In the genomic region with DNA sequence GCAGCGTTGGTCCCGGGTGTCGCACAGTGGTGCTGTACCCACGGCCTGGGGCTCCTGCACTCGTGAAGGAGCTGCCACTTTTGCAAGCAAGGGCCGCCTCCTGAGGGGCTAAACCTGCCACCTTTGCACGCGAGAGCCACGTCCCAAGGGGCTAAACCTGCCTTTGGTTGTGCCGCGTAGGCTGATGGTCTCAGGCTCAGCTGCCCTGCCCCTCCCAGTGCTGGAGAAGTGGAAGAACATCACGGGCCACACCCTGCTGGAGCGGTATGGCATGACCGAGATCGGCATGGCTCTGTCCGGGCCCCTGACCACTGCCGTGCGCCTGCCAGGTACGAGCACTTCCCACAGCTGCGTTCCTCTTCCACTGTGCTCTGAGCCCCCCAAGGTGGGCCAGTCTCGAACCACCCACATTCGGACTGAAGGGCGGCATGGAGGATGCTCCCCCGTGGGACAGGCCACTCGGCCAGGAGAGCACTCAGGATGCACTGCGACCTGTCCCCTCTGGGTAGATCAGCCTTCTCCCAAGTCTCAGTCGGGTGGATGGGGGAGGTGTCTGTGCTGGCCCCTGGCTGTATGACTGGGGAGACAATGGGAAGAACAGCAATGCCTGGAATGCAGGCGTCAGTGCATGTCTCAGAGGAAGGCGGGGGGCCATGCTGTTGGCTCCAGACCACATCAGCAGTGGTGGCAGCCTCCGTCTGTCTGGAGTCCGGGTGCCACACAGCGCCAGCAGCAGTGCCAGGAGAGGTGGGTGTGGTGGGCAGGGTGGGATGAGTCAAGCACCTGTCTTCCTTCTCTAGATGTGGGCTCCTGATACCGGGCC, we compare ENCODE assay signal across 9 cellular contexts. TPM values are rescaled to one million over a fixed set of nuclear protein-coding genes. Genes with fewer than 3 reads are reported as not detected.
DNase-seq lines count a peak whose midpoint lies in the region; ATAC-seq, FAIRE-seq and TF ChIP-seq lines count a peak whose summit lies in the region.
"Had no signal": no experiment of that assay in that cellular context is flagged by ENCODE, and none has a peak within 500 bp of the region (broad histone marks: within the 10 kb centered on the region; RNA-seq: fewer than 3 reads in every experiment).

No MANE protein-coding gene starts in this region.

- FAIRE-seq in HepG2 (lab: Jason Lieb, UNC) = no peak

- in situ Hi-C loops in HepG2 (cut with HindIII; ENCODE audit: extremely low pct_ligation_motif_present, low pct_unique_long_range_greater_than_20kb) = no loop called here

- DNase-seq in A172 (ENCODE audit: low spot score) (peak; percentile 95), HFFc6 (peak; percentile 18), HepG2 (ENCODE audit: low spot score) (no peak), MCF 10A (ENCODE audit: unreplicated experiment) (no peak), NCI-H2081 treated with DMSO at 0.1 percent for 48 hours (lab: John Stamatoyannopoulos, UW) (no peak)
- DNase-seq in activated T-helper 1 cell treated with anti-CD3 and anti-CD28 coated beads, Interleukin-12 subunit alpha, Interleukin-12 subunit beta, Interleukin-2, Interleukin-4 antibody, amounts not matched to agents 30 ng/mL and 10 ng/mL and 1 ng/mL, durations not matched to agents 14 hours and 24 hours and 36 hours (ENCODE audit: low spot score) = no peak
- no peak for DNase-seq in activated CD4-positive, CD25-positive, alpha-beta regulatory T cell (lab: John Stamatoyannopoulos, UW)
- DNase-seq in stimulated activated CD4-positive, alpha-beta T cell treated with anti-CD3 and anti-CD28 coated beads, Interleukin-12 subunit alpha, Interleukin-12 subunit beta, amount 100 ng/mL, for 4 hours = no peak
- DNase-seq: NCI-H1694 treated with DMSO at 0.1 percent for 48 hours had no signal

- no peaks in the 10 kb centered on the region for H3K79me2 ChIP-seq in HepG2 (ENCODE audit: insufficient read depth, low read length)

- H3K9ac ChIP-seq in HepG2 (ENCODE audit: insufficient read depth, low read depth, low read length) = no peak overlapping the region

- TF ChIP-seq EP300 in HepG2 (IDR thresholded peaks at IDR 0.05; ENCODE audit: low read depth in 2 of 2, low read length in 2 of 2) (no peak), HepG2 (CRISPR knock-in tag; IDR thresholded peaks at IDR 0.05; ENCODE audit: borderline replicate concordance) (no peak)

- ATAC-seq in HepG2 = no peak

- H3K4me3 ChIP-seq in HepG2 (replicated peaks in 1 of 3; ENCODE audit: insufficient read depth in 1 of 3, low read depth in 2 of 3, low read length in 3 of 3) = no peak overlapping the region

- H3K27me3 Mint-ChIP-seq in HFFc6 (ENCODE audit: insufficient read depth) (peaks cover 2% of the 10 kb centered on the region; the same call in 1 of the 2 replicates), MCF 10A (ENCODE audit: insufficient read depth, unreplicated experiment) (no peaks in the 10 kb centered on the region)
- peaks cover 2% of the 10 kb centered on the region for H3K27me3 Mint-ChIP-seq in activated T-helper 1 cell treated with anti-CD3 and anti-CD28 coated beads, Interleukin-12 subunit alpha, Interleukin-12 subunit beta, Interleukin-2, Interleukin-4 antibody, amounts not matched to agents 30 ng/mL and 10 ng/mL and 1 ng/mL, durations not matched to agents 14 hours and 24 hours and 36 hours (ENCODE audit: insufficient read depth)

- H3K4me1 ChIP-seq in HepG2 (ENCODE audit: insufficient read depth, low read length) = peaks cover 12% of the 10 kb centered on the region

- no peaks in the 10 kb centered on the region for H3K9me3 ChIP-seq in HepG2 (ENCODE audit: low read length)

- H3K36me3 ChIP-seq in HepG2 (replicated peaks in 1 of 2; ENCODE audit: control insufficient read depth in 1 of 2, insufficient read depth in 2 of 2, low read length in 2 of 2) = peaks cover 36 to 71% of the 10 kb centered on the region in 2 experiments

- no peak for TF ChIP-seq POLR2A in HepG2 (IDR thresholded peaks at IDR 0.05; ENCODE audit: insufficient read depth in 1 of 2, low read depth in 2 of 2, low read length in 2 of 2)

- CTCF ChIA-PET in HepG2 (lab: Yijun Ruan, JAX; ENCODE audit: low intra/inter-chr PET ratio, low total read pairs) (no interaction called here), MCF 10A (lab: Yijun Ruan, JAX) (interaction anchor here (0.6 kb wide), 1 partner anchor 1474 kb away, joined by 4 read pairs; no protein-coding TSS in a partner anchor)

- BruUV-seq in HepG2 (replicated peaks; lab: Mats Ljungman, UMichigan) (no TSS peak), MCF 10A (replicated peaks; lab: Mats Ljungman, UMichigan) (no TSS peak)

- POLR2A ChIA-PET in HepG2 (lab: Yijun Ruan, JAX) = no interaction called here
- POLR2A ChIA-PET in MCF 10A (lab: Yijun Ruan, JAX) = no interaction called here

- no peaks in the 10 kb centered on the region; the same call in 1 of the 2 replicates for H4K20me1 ChIP-seq in HepG2 (ENCODE audit: insufficient read depth, low read length)

- no peaks in the 10 kb centered on the region for H3K27me3 ChIP-seq in HepG2 (ENCODE audit: control insufficient read depth in 1 of 2, insufficient read depth in 2 of 2, low read length in 2 of 2)

- TF ChIP-seq CTCF in HFFc6 (IDR thresholded peaks at IDR 0.05) = no peak
- TF ChIP-seq CTCF in HepG2 (CRISPR knock-in tag; IDR thresholded peaks at IDR 0.05) = no peak
- no peak for TF ChIP-seq CTCF in MCF 10A (IDR thresholded peaks at IDR 0.05; ENCODE audit: unreplicated experiment)

- H3K36me3 Mint-ChIP-seq in HFFc6 (ENCODE audit: low read depth) = peaks cover 10% of the 10 kb centered on the region; the same call in 1 of the 2 replicates
- H3K36me3 Mint-ChIP-seq in activated T-helper 1 cell treated with anti-CD3 and anti-CD28 coated beads, Interleukin-12 subunit alpha, Interleukin-12 subunit beta, Interleukin-2, Interleukin-4 antibody, amounts not matched to agents 30 ng/mL and 10 ng/mL and 1 ng/mL, durations not matched to agents 14 hours and 24 hours and 36 hours (ENCODE audit: low read depth) = peaks cover 38% of the 10 kb centered on the region
- H3K36me3 Mint-ChIP-seq in MCF 10A (ENCODE audit: insufficient read depth, unreplicated experiment) = peaks cover 28% of the 10 kb centered on the region

- H3K27ac Mint-ChIP-seq in HFFc6 (no peak overlapping the region), MCF 10A (ENCODE audit: low read depth, unreplicated experiment) (no peak overlapping the region)
- peak overlapping the region; percentile 90 for H3K27ac Mint-ChIP-seq in activated T-helper 1 cell treated with anti-CD3 and anti-CD28 coated beads, Interleukin-12 subunit alpha, Interleukin-12 subunit beta, Interleukin-2, Interleukin-4 antibody, amounts not matched to agents 30 ng/mL and 10 ng/mL and 1 ng/mL, durations not matched to agents 14 hours and 24 hours and 36 hours

- no peak for TF ChIP-seq RAD21 in HepG2 (CRISPR knock-in tag; IDR thresholded peaks at IDR 0.05)

- H3K9me3 Mint-ChIP-seq in HFFc6 (no peaks in the 10 kb centered on the region), MCF 10A (ENCODE audit: unreplicated experiment) (no peaks in the 10 kb centered on the region)
- no peaks in the 10 kb centered on the region for H3K9me3 Mint-ChIP-seq in activated T-helper 1 cell treated with anti-CD3 and anti-CD28 coated beads, Interleukin-12 subunit alpha, Interleukin-12 subunit beta, Interleukin-2, Interleukin-4 antibody, amounts not matched to agents 30 ng/mL and 10 ng/mL and 1 ng/mL, durations not matched to agents 14 hours and 24 hours and 36 hours

- H3K4me3 Mint-ChIP-seq in HFFc6 (no peak overlapping the region), MCF 10A (ENCODE audit: unreplicated experiment) (no peak overlapping the region)
- H3K4me3 Mint-ChIP-seq in activated T-helper 1 cell treated with anti-CD3 and anti-CD28 coated beads, Interleukin-12 subunit alpha, Interleukin-12 subunit beta, Interleukin-2, Interleukin-4 antibody, amounts not matched to agents 30 ng/mL and 10 ng/mL and 1 ng/mL, durations not matched to agents 14 hours and 24 hours and 36 hours = peak overlapping the region; percentile 79

- intact Hi-C loops in activated T-helper 1 cell treated with anti-CD3 and anti-CD28 coated beads, Interleukin-12 subunit alpha, Interleukin-12 subunit beta, Interleukin-2, Interleukin-4 antibody, amounts not matched to agents 30 ng/mL and 10 ng/mL and 1 ng/mL, durations not matched to agents 14 hours and 24 hours and 36 hours (cut with micrococcal nuclease) = no loop called here
- intact Hi-C loops in HepG2 (cut with micrococcal nuclease; ENCODE audit: unreplicated experiment) = no loop called here
- intact Hi-C loops in MCF 10A (cut with micrococcal nuclease) = no loop called here

- H2AFZ ChIP-seq in HepG2 (ENCODE audit: low read length) = no peak overlapping the region

- H3K4me1 Mint-ChIP-seq in HFFc6 (ENCODE audit: low read depth) (peaks cover 12% of the 10 kb centered on the region; the same call in 1 of the 2 replicates), MCF 10A (ENCODE audit: insufficient read depth, unreplicated experiment) (peaks cover 8% of the 10 kb centered on the region)
- H3K4me1 Mint-ChIP-seq in activated T-helper 1 cell treated with anti-CD3 and anti-CD28 coated beads, Interleukin-12 subunit alpha, Interleukin-12 subunit beta, Interleukin-2, Interleukin-4 antibody, amounts not matched to agents 30 ng/mL and 10 ng/mL and 1 ng/mL, durations not matched to agents 14 hours and 24 hours and 36 hours (ENCODE audit: low read depth) = peaks cover 29% of the 10 kb centered on the region

- H3K27ac ChIP-seq in HepG2 (ENCODE audit: extremely low read length, insufficient read depth, low read length) = no peak overlapping the region

- H3K4me2 ChIP-seq in HepG2 (ENCODE audit: low read depth, low read length) = no peak overlapping the region

- WGBS in HepG2 (ENCODE audit: low lambda C conversion rate) = 92% methylated on average over 24 of the region's 33 CpGs

RNA-seq across cellular contexts. Expression of a gene that starts 20.7 kb away (rescaled TPM):
- total RNA-seq in A172 (2014; rRNA removed; shearing (Covaris generic)) = 49.0 and 52.4 TPM in 2 replicates
- 10 to 100 TPM; 18.4 to 24.2 (median 21.2) TPM for total RNA-seq in HFFc6 (2021; fragmentation: NEBNext Ultra II Directional; extraction: Animal tissue kit (Norgen Biotek cat#: 25700))
- total RNA-seq in activated T-helper 1 cell treated with anti-CD3 and anti-CD28 coated beads, Interleukin-12 subunit alpha, Interleukin-12 subunit beta, Interleukin-2, Interleukin-4 antibody, amounts not matched to agents 30 ng/mL and 10 ng/mL and 1 ng/mL, durations not matched to agents 14 hours and 24 hours and 36 hours = 37.0 and 39.0 TPM in 2 replicates
- total RNA-seq in HepG2 (2016; rRNA removed; fragmentation: Illumina TruSeq; extraction: Trizol) (23.5 and 30.6 TPM in 2 replicates), MCF 10A (2022) (39.2 and 43.7 TPM in 2 replicates)
- total RNA-seq in HepG2 (2016; cell fraction: cytosol; rRNA removed; fragmentation: Illumina TruSeq; extraction: Trizol; ENCODE audit: low read depth) = 13.8 and 14.5 TPM in 2 replicates
- total RNA-seq in HepG2 (2016; cell fraction: insoluble cytoplasmic fraction; rRNA removed; fragmentation: Illumina TruSeq; extraction: Trizol) = 22.1 and 29.1 TPM in 2 replicates
- total RNA-seq in HepG2 (2016; cell fraction: membrane; rRNA removed; fragmentation: Illumina TruSeq; extraction: Trizol) = 23.0 and 24.3 TPM in 2 replicates
- 19.3 and 21.6 TPM in 2 replicates for total RNA-seq in HepG2 (2016; cell fraction: nucleus; rRNA removed; fragmentation: Illumina TruSeq; extraction: Trizol)
- 14.9 and 16.5 TPM in 2 replicates for polyA plus RNA-seq in HepG2 (2011; rRNA removed)
- polyA plus RNA-seq in HepG2 (2011; cell fraction: cytosol; rRNA removed) = 11.3 and 15.5 TPM in 2 replicates
- polyA plus RNA-seq in HepG2 (2011; cell fraction: nucleus; rRNA removed) = 31.3 and 34.0 TPM in 2 replicates
- 16.6 and 17.2 TPM in 2 replicates for polyA plus RNA-seq in HepG2 (2012)
- polyA plus RNA-seq in HepG2 (2016; cell fraction: cytosol; fragmentation: Illumina TruSeq; extraction: Trizol; ENCODE audit: low read depth) = 6.9 and 9.7 TPM in 2 replicates
- polyA plus RNA-seq in HepG2 (2016; cell fraction: insoluble cytoplasmic fraction; fragmentation: Illumina TruSeq; extraction: Trizol; ENCODE audit: low read depth) = 21.8 and 22.0 TPM in 2 replicates
- polyA plus RNA-seq in HepG2 (2016; cell fraction: membrane; fragmentation: Illumina TruSeq; extraction: Trizol; ENCODE audit: low read depth) = 11.2 and 13.0 TPM in 2 replicates
- 37.2 and 38.9 TPM in 2 replicates for polyA plus RNA-seq in HepG2 (2016; cell fraction: nucleus; fragmentation: Illumina TruSeq; extraction: Trizol; ENCODE audit: insufficient read depth, low read depth)
- 46.7 and 47.0 TPM in 2 replicates for polyA minus RNA-seq in HepG2 (2011; rRNA and poly(A)+ RNA removed; ENCODE audit: low replicate concordance)
- 22.4 and 32.0 TPM in 2 replicates for polyA minus RNA-seq in HepG2 (2011; cell fraction: cytosol; rRNA and poly(A)+ RNA removed)
- 35.9 and 36.8 TPM in 2 replicates for polyA minus RNA-seq in HepG2 (2011; cell fraction: nucleus; rRNA and poly(A)+ RNA removed)

RNA-seq across cellular contexts. Expression of a gene that starts 57.2 kb away (rescaled TPM):
- total RNA-seq in A172 (2014; rRNA removed; shearing (Covaris generic)) = not detected in 2 replicates
- total RNA-seq in HFFc6 (2021; fragmentation: NEBNext Ultra II Directional; extraction: Animal tissue kit (Norgen Biotek cat#: 25700)) = under 1 TPM in 2 of 6 experiments, not detected in 4; 0.05 to 0.07 TPM
- total RNA-seq in activated T-helper 1 cell treated with anti-CD3 and anti-CD28 coated beads, Interleukin-12 subunit alpha, Interleukin-12 subunit beta, Interleukin-2, Interleukin-4 antibody, amounts not matched to agents 30 ng/mL and 10 ng/mL and 1 ng/mL, durations not matched to agents 14 hours and 24 hours and 36 hours = not detected in 2 replicates
- total RNA-seq in HepG2 (2016; rRNA removed; fragmentation: Illumina TruSeq; extraction: Trizol) = 1.4 and 2.2 TPM in 2 replicates
- total RNA-seq in HepG2 (2016; cell fraction: cytosol; rRNA removed; fragmentation: Illumina TruSeq; extraction: Trizol; ENCODE audit: low read depth) = 2.8 and 2.9 TPM in 2 replicates
- total RNA-seq in HepG2 (2016; cell fraction: insoluble cytoplasmic fraction; rRNA removed; fragmentation: Illumina TruSeq; extraction: Trizol) = 1.4 and 2.2 TPM in 2 replicates
- 3.6 and 3.7 TPM in 2 replicates for total RNA-seq in HepG2 (2016; cell fraction: membrane; rRNA removed; fragmentation: Illumina TruSeq; extraction: Trizol)
- total RNA-seq in HepG2 (2016; cell fraction: nucleus; rRNA removed; fragmentation: Illumina TruSeq; extraction: Trizol) = 1.6 and 1.8 TPM in 2 replicates
- 0.69 and 0.74 TPM in 2 replicates for polyA plus RNA-seq in HepG2 (2011; rRNA removed)
- polyA plus RNA-seq in HepG2 (2011; cell fraction: cytosol; rRNA removed) = 0.37 and 1.2 TPM in 2 replicates
- 1.6 and 2.1 TPM in 2 replicates for polyA plus RNA-seq in HepG2 (2011; cell fraction: nucleus; rRNA removed)
- 0.61 and 0.90 TPM in 2 replicates for polyA plus RNA-seq in HepG2 (2012)
- polyA plus RNA-seq in HepG2 (2016; cell fraction: cytosol; fragmentation: Illumina TruSeq; extraction: Trizol; ENCODE audit: low read depth) = 3.5 and 3.8 TPM in 2 replicates
- 1.7 and 2.3 TPM in 2 replicates for polyA plus RNA-seq in HepG2 (2016; cell fraction: insoluble cytoplasmic fraction; fragmentation: Illumina TruSeq; extraction: Trizol; ENCODE audit: low read depth)
- polyA plus RNA-seq in HepG2 (2016; cell fraction: membrane; fragmentation: Illumina TruSeq; extraction: Trizol; ENCODE audit: low read depth) = 3.3 and 4.1 TPM in 2 replicates
- polyA plus RNA-seq in HepG2 (2016; cell fraction: nucleus; fragmentation: Illumina TruSeq; extraction: Trizol; ENCODE audit: insufficient read depth, low read depth) = 3.3 and 3.4 TPM in 2 replicates
- polyA minus RNA-seq in HepG2 (2011; rRNA and poly(A)+ RNA removed; ENCODE audit: low replicate concordance) = 0.62 TPM in 1 of 2 replicates, not detected in the other
- 0.40 and 0.62 TPM in 2 replicates for polyA minus RNA-seq in HepG2 (2011; cell fraction: cytosol; rRNA and poly(A)+ RNA removed)
- polyA minus RNA-seq in HepG2 (2011; cell fraction: nucleus; rRNA and poly(A)+ RNA removed) = 0.39 TPM in 1 of 2 replicates, not detected in the other
- total RNA-seq in MCF 10A (2022) = not detected in 2 replicates

Comparison
In these comparisons a context has a peak if more than half of its experiments do, and no peak if none do; other contexts are left out.
1. DNase-seq: peak in A172 (single experiment) and HFFc6 (single experiment); none in activated T-helper 1 cell treated with anti-CD3 and anti-CD28 coated beads, Interleukin-12 subunit alpha, Interleukin-12 subunit beta, Interleukin-2, Interleukin-4 antibody, amounts not matched to agents 30 ng/mL and 10 ng/mL and 1 ng/mL, durations not matched to agents 14 hours and 24 hours and 36 hours (single experiment), HepG2 (single experiment), activated CD4-positive, CD25-positive, alpha-beta regulatory T cell (0 of 4), MCF 10A (single experiment), NCI-H2081 treated with DMSO at 0.1 percent for 48 hours (single experiment) and stimulated activated CD4-positive, alpha-beta T cell treated with anti-CD3 and anti-CD28 coated beads, Interleukin-12 subunit alpha, Interleukin-12 subunit beta, amount 100 ng/mL, for 4 hours (single experiment).